ENCODE assay signal across 10 cellular contexts in genomic region chr12:50922820-50923219, GRCh38. TPM values are rescaled to one million over a fixed set of nuclear protein-coding genes. Genes with fewer than 3 reads are reported as not detected.
DNase-seq lines count a peak whose midpoint lies in the region; ATAC-seq and TF ChIP-seq lines count a peak whose summit lies in the region.
"Had no signal": no experiment of that assay in that cellular context is flagged by ENCODE, and none has a peak within 500 bp of the region (broad histone marks: within the 10 kb centered on the region; RNA-seq: fewer than 3 reads in every experiment).

No MANE protein-coding gene starts in this region.

- no peak overlapping the region for H3K27ac ChIP-seq in CD4-positive, CD25-positive, alpha-beta regulatory T cell (ENCODE audit: insufficient read depth, low read length, poor library complexity, severe bottlenecking)
- H3K27ac ChIP-seq in left ventricle myocardium inferior (replicated peaks) (peak overlapping the region; percentile 94), rectal smooth muscle tissue (ENCODE audit: low read depth, low read length) (peak overlapping the region; percentile 90)

- peak overlapping the region in 1 of 4 donors; percentile 16 for H3K4me3 Mint-ChIP-seq in CD4-positive, CD25-positive, alpha-beta regulatory T cell
- H3K4me3 Mint-ChIP-seq in activated naive CD8-positive, alpha-beta T cell, result peak overlapping the region; percentile 46

- H3K27ac Mint-ChIP-seq in CD4-positive, CD25-positive, alpha-beta regulatory T cell, result peak overlapping the region; percentile 51 to 84 (median 83)
- peak overlapping the region; percentile 62 for H3K27ac Mint-ChIP-seq in activated naive CD8-positive, alpha-beta T cell

- no peak overlapping the region for H3K9ac ChIP-seq in rectal smooth muscle tissue (ENCODE audit: low read length)

- H3K4me1 Mint-ChIP-seq in CD4-positive, CD25-positive, alpha-beta regulatory T cell, result peaks cover 8 to 45% (median 32%) of the 10 kb centered on the region in 4 donors
- peaks cover 45% of the 10 kb centered on the region for H3K4me1 Mint-ChIP-seq in activated naive CD8-positive, alpha-beta T cell (ENCODE audit: low read depth)

- peaks cover 11% of the 10 kb centered on the region for H3K27me3 Mint-ChIP-seq in CD4-positive, CD25-positive, alpha-beta regulatory T cell
- H3K27me3 Mint-ChIP-seq in activated naive CD8-positive, alpha-beta T cell, result no peaks in the 10 kb centered on the region

- H3K9me3 Mint-ChIP-seq in CD4-positive, CD25-positive, alpha-beta regulatory T cell, result peaks cover 0 to 4% (median under 1%) of the 10 kb centered on the region in 7 donors
- H3K9me3 Mint-ChIP-seq in activated naive CD8-positive, alpha-beta T cell (ENCODE audit: low read depth), result peaks cover 2% of the 10 kb centered on the region

- no peaks in the 10 kb centered on the region for H3K27me3 ChIP-seq in CD4-positive, CD25-positive, alpha-beta regulatory T cell (ENCODE audit: control insufficient read depth, insufficient read depth, low read length)
- H3K27me3 ChIP-seq in left ventricle myocardium inferior (ENCODE audit: low read depth) (no peaks in the 10 kb centered on the region), rectal smooth muscle tissue (ENCODE audit: control insufficient read depth, insufficient read depth, low read length) (no peaks in the 10 kb centered on the region), HAP-1 (ENCODE audit: low read depth) (no peaks in the 10 kb centered on the region)

- H3K4me3 ChIP-seq in CD4-positive, CD25-positive, alpha-beta regulatory T cell (ENCODE audit: low read depth, low read length), result no peak overlapping the region
- H3K4me3 ChIP-seq in left ventricle myocardium inferior (peak overlapping the region; percentile 88), rectal smooth muscle tissue (ENCODE audit: low read length) (no peak overlapping the region), HAP-1 (no peak overlapping the region)

- H3K4me1 ChIP-seq in CD4-positive, CD25-positive, alpha-beta regulatory T cell (ENCODE audit: control insufficient read depth, insufficient read depth, low read length, poor library complexity, severe bottlenecking), result peaks cover 24% of the 10 kb centered on the region
- H3K4me1 ChIP-seq in left ventricle myocardium inferior (peaks cover 56% of the 10 kb centered on the region), rectal smooth muscle tissue (ENCODE audit: control insufficient read depth, insufficient read depth, low read length) (peaks cover 20% of the 10 kb centered on the region), HAP-1 (peaks cover 51% of the 10 kb centered on the region)

- no peak for TF ChIP-seq CTCF in left ventricle myocardium inferior (IDR thresholded peaks at IDR 0.05; ENCODE audit: borderline replicate concordance)

- in situ Hi-C loops in HAP-1 (cut with MboI; ENCODE audit: low sequenced_read_pairs), result no loop called here

- H3K36me3 ChIP-seq in CD4-positive, CD25-positive, alpha-beta regulatory T cell (ENCODE audit: control insufficient read depth, insufficient read depth, low read length), result no peaks in the 10 kb centered on the region
- H3K36me3 ChIP-seq in left ventricle myocardium inferior (no peaks in the 10 kb centered on the region), rectal smooth muscle tissue (ENCODE audit: control insufficient read depth, insufficient read depth, low read length) (no peaks in the 10 kb centered on the region), HAP-1 (replicated peaks) (no peaks in the 10 kb centered on the region)

- H3K9me3 ChIP-seq in CD4-positive, CD25-positive, alpha-beta regulatory T cell (ENCODE audit: control insufficient read depth in 2 of 2, low read length in 2 of 2), result no peaks in the 10 kb centered on the region
- no peaks in the 10 kb centered on the region for H3K9me3 ChIP-seq in left ventricle myocardium inferior (replicated peaks)
- H3K9me3 ChIP-seq in HAP-1, result no peaks in the 10 kb centered on the region

- DNase-seq in CD4-positive, CD25-positive, alpha-beta regulatory T cell, result no peak
- DNase-seq in left ventricle myocardium inferior (no peak), DMS53 (lab: John Stamatoyannopoulos, UW) (no peak), SHP77 (lab: John Stamatoyannopoulos, UW) (no peak), HAP-1 (ENCODE audit: low spot score in 2 of 2) (no peak)
- DNase-seq in stimulated activated CD4-positive, alpha-beta T cell treated with anti-CD3 and anti-CD28 coated beads, Interleukin-2, amount 100 ng/mL, for 24 hours, result no peak
- DNase-seq: DMS79; stimulated activated CD4-positive, alpha-beta T cell treated with anti-CD3 and anti-CD28 coated beads, Interleukin-1b, Interleukin-23, amount 100 ng/mL, for 48 hours had no signal

- H3K36me3 Mint-ChIP-seq in CD4-positive, CD25-positive, alpha-beta regulatory T cell, result no peaks in the 10 kb centered on the region
- peaks cover 1% of the 10 kb centered on the region for H3K36me3 Mint-ChIP-seq in activated naive CD8-positive, alpha-beta T cell

- no peak for ATAC-seq in CD4-positive, CD25-positive, alpha-beta regulatory T cell (ENCODE audit: low read depth in 2 of 2)

- intact Hi-C loops in left ventricle myocardium inferior (cut with micrococcal nuclease), result loop anchor here (10.0 kb wide), 1 partner anchor 62 kb away; no protein-coding TSS in a partner anchor

RNA-seq across cellular contexts. Expression of gene HIGD1C, which starts 29.5 kb away (rescaled TPM):
- not detected for total RNA-seq in CD4-positive, CD25-positive, alpha-beta regulatory T cell
- polyA plus RNA-seq in CD4-positive, CD25-positive, alpha-beta regulatory T cell, result not detected
- total RNA-seq in left ventricle myocardium inferior, result not detected
